In genomic region chr22:45997775-45998637, GRCh38 we compare ENCODE assay signal across 11 cellular contexts. TPM values are rescaled to one million over a fixed set of nuclear protein-coding genes. Genes with fewer than 3 reads are reported as not detected.
DNase-seq lines count a peak whose midpoint lies in the region; ATAC-seq and TF ChIP-seq lines count a peak whose summit lies in the region.
"Had no signal": no experiment of that assay in that cellular context is flagged by ENCODE, and none has a peak within 500 bp of the region (broad histone marks: within the 10 kb centered on the region; RNA-seq: fewer than 3 reads in every experiment).

No MANE protein-coding gene starts in this region.

- H3K14ac ChIP-seq in mesenchymal stem cell (ENCODE audit: low read length in 2 of 2) = peak overlapping the region in 1 of 2 experiments; percentile 53

- H3K9me3 ChIP-seq in ascending aorta = no peaks in the 10 kb centered on the region
- H3K9me3 ChIP-seq in mesenchymal stem cell (ENCODE audit: control insufficient read depth, low read length) = no peaks in the 10 kb centered on the region
- H3K9me3 ChIP-seq in upper lobe of left lung = no peaks in the 10 kb centered on the region
- H3K9me3 ChIP-seq in HAP-1 = no peaks in the 10 kb centered on the region
- H3K9me3 ChIP-seq: pancreas had no signal

- H3K4ac ChIP-seq in mesenchymal stem cell (ENCODE audit: low read depth in 1 of 2, low read length in 2 of 2) = peak overlapping the region; percentile 69 to 94

- H3K4me3 ChIP-seq in ascending aorta (no peak overlapping the region), mesenchymal stem cell (ENCODE audit: insufficient read depth in 1 of 2, low read depth in 1 of 2, low read length in 2 of 2) (peak overlapping the region in 1 of 2 experiments; percentile 44), upper lobe of left lung (no peak overlapping the region), HAP-1 (no peak overlapping the region)
- H3K4me3 ChIP-seq: pancreas had no signal

- H2BK120ac ChIP-seq in mesenchymal stem cell (ENCODE audit: low read depth, low read length) = peak overlapping the region; percentile 97

- in situ Hi-C loops in HAP-1 (cut with MboI; ENCODE audit: low sequenced_read_pairs) = loop anchor here (10.0 kb wide), 2 partner anchors 327 to 537 kb away; partner anchors contain the start of gene CELSR1

- peak; percentile 60 for DNase-seq in NOMO-1 treated with dmso at 0.1 percent for 144 hours (lab: John Stamatoyannopoulos, UW; ENCODE audit: unreplicated experiment)
- no peak for DNase-seq in NOMO-1 treated with DMSO at 0.1 percent for 48 hours (lab: John Stamatoyannopoulos, UW; ENCODE audit: unreplicated experiment)
- no peak for DNase-seq in ascending aorta (ENCODE audit: low spot score in 2 of 2)
- DNase-seq in mesenchymal stem cell = no peak
- DNase-seq in upper lobe of left lung = peak in 1 of 2 donors; percentile 81
- DNase-seq in HAP-1 (ENCODE audit: low spot score in 2 of 2) = no peak
- DNase-seq: activated naive CD4-positive, alpha-beta T cell treated with anti-CD3 and anti-CD28 coated beads for 36 hours; T-helper 17 cell had no signal

- peak overlapping the region; percentile 24 for H2BK5ac ChIP-seq in mesenchymal stem cell (ENCODE audit: low read depth, low read length, poor library complexity, severe bottlenecking)

- ATAC-seq in upper lobe of left lung (ENCODE audit: low FRiP score in 2 of 2) (peak in 1 of 2 donors; percentile 51), HG02840 (IDR thresholded peaks at IDR 0.05; ENCODE audit: low FRiP score, unreplicated experiment) (no peak), GM18858 (IDR thresholded peaks at IDR 0.05; ENCODE audit: unreplicated experiment) (no peak)

- H3K36me3 ChIP-seq in ascending aorta (no peaks in the 10 kb centered on the region), mesenchymal stem cell (ENCODE audit: control insufficient read depth in 1 of 2, insufficient read depth in 2 of 2, low read depth in 1 of 2, low read length in 2 of 2) (no peaks in the 10 kb centered on the region), upper lobe of left lung (no peaks in the 10 kb centered on the region), HAP-1 (replicated peaks) (no peaks in the 10 kb centered on the region)
- H3K36me3 ChIP-seq: pancreas had no signal

- intact Hi-C loops in ascending aorta (cut with DNase I) = loop anchor here (5.0 kb wide), 2 partner anchors 314 to 544 kb away; no protein-coding TSS in a partner anchor

- peaks cover 2% of the 10 kb centered on the region for H3K79me1 ChIP-seq in mesenchymal stem cell (replicated peaks; ENCODE audit: low read length, poor library complexity, severe bottlenecking)

- H3K27me3 ChIP-seq in ascending aorta (no peaks in the 10 kb centered on the region), mesenchymal stem cell (ENCODE audit: control insufficient read depth in 1 of 2, insufficient read depth in 1 of 2, low read length in 2 of 2) (peaks cover 0 to 2% of the 10 kb centered on the region in 2 experiments), upper lobe of left lung (no peaks in the 10 kb centered on the region), HAP-1 (ENCODE audit: low read depth) (no peaks in the 10 kb centered on the region)
- H3K27me3 ChIP-seq: pancreas had no signal

- peak overlapping the region; percentile 95 for H4K91ac ChIP-seq in mesenchymal stem cell (ENCODE audit: low read length)

- peak overlapping the region; percentile 62 to 68 for H3K27ac ChIP-seq in ascending aorta
- peak overlapping the region; percentile 80 for H3K27ac ChIP-seq in mesenchymal stem cell (ENCODE audit: low read length, poor library complexity, severe bottlenecking)
- H3K27ac ChIP-seq in upper lobe of left lung = peak overlapping the region; percentile 87 to 89 (median 88)

- TF ChIP-seq CTCF in ascending aorta (IDR thresholded peaks at IDR 0.05) (no peak), upper lobe of left lung (IDR thresholded peaks at IDR 0.05) (no peak)

- peak overlapping the region; percentile 88 for H2AK5ac ChIP-seq in mesenchymal stem cell (ENCODE audit: low read length, severe bottlenecking)

- no peak for TF ChIP-seq POLR2A in upper lobe of left lung (IDR thresholded peaks at IDR 0.05)

- no peak for TF ChIP-seq EP300 in upper lobe of left lung (IDR thresholded peaks at IDR 0.05)

- H2AFZ ChIP-seq in mesenchymal stem cell (ENCODE audit: low read depth, low read length) = peak overlapping the region; percentile 83

- no peak overlapping the region for H3K4me2 ChIP-seq in mesenchymal stem cell (ENCODE audit: low read length, poor library complexity, severe bottlenecking)

- WGBS in mesenchymal stem cell = 82% methylated on average over 15 of the region's 17 CpGs
- 64 to 69% methylated on average over 15 of the region's 17 CpGs for WGBS in upper lobe of left lung, 2 donors

- peak overlapping the region in 1 of 2 experiments; percentile 16 for H3K23ac ChIP-seq in mesenchymal stem cell (ENCODE audit: low read length in 2 of 2)

- H2BK12ac ChIP-seq in mesenchymal stem cell (ENCODE audit: low read length in 2 of 2) = peak overlapping the region; percentile 94 to 97

- peak overlapping the region; percentile 90 to 94 for H3K18ac ChIP-seq in mesenchymal stem cell (ENCODE audit: low read depth in 1 of 2, low read length in 2 of 2)

- peaks cover 11 to 33% of the 10 kb centered on the region in 2 donors for H3K4me1 ChIP-seq in ascending aorta
- H3K4me1 ChIP-seq in mesenchymal stem cell (ENCODE audit: control insufficient read depth, insufficient read depth, low read depth, low read length) = peaks cover 74% of the 10 kb centered on the region
- H3K4me1 ChIP-seq in upper lobe of left lung = peaks cover 61 to 67% (median 64%) of the 10 kb centered on the region in 4 donors
- peaks cover 6% of the 10 kb centered on the region for H3K4me1 ChIP-seq in HAP-1

- H4K8ac ChIP-seq in mesenchymal stem cell (ENCODE audit: low read length) = peak overlapping the region; percentile 94

- H2BK15ac ChIP-seq in mesenchymal stem cell (ENCODE audit: low read depth, poor library complexity, severe bottlenecking) = peak overlapping the region; percentile 100

- H3K9ac ChIP-seq in mesenchymal stem cell (ENCODE audit: low read length) = peak overlapping the region; percentile 80

RNA-seq across cellular contexts. Expression of gene WNT7B, which starts 21.0 kb away (rescaled TPM):
- total RNA-seq in ascending aorta (not detected), upper lobe of left lung (10 to 100 TPM in 2 of 6 donors, 1 to 10 TPM in 4; 5.2 to 15.6 (median 8.8) TPM)
- not detected for polyA plus RNA-seq in mesenchymal stem cell (2013, experiment 1 of 2)
- polyA plus RNA-seq in mesenchymal stem cell (2013, experiment 2 of 2) = not detected
- total RNA-seq: activated naive CD4-positive, alpha-beta T cell treated with anti-CD3 and anti-CD28 coated beads for 36 hours; T-helper 17 cell had no signal
